Comparison of ENCODE assay signal across 2 cellular contexts in genomic region chr2:24018241-24018640, GRCh38.
TF ChIP-seq lines count a peak whose summit lies in the region.

No MANE protein-coding gene starts in this region.

TF ChIP-seq in GM23338, 12 proteins besides CTCF, POLR2A, EP300 and RAD21:
- TF ChIP-seq REST (IDR thresholded peaks at IDR 0.05; ENCODE audit: unreplicated experiment) (no peak), EZH2phosphoT487 (IDR thresholded peaks at IDR 0.05; ENCODE audit: unreplicated experiment) (no peak), EZH2 (IDR thresholded peaks at IDR 0.05; ENCODE audit: low read depth, unreplicated experiment) (no peak), ZNF114 (CRISPR knock-in tag; IDR thresholded peaks at IDR 0.05) (no peak), CREB1 (CRISPR knock-in tag; IDR thresholded peaks at IDR 0.05; ENCODE audit: low read depth) (no peak), JUNB (IDR thresholded peaks at IDR 0.05; ENCODE audit: unreplicated experiment) (no peak)
TF ChIP-seq in GM23338: peak in this region for 0.

TF ChIP-seq in IMR-90, 13 proteins besides CTCF, POLR2A, EP300 and RAD21:
- no peak for TF ChIP-seq RCOR1 (IDR thresholded peaks at IDR 0.05; ENCODE audit: insufficient replicate concordance, low read length)
- TF ChIP-seq NFE2L2 (IDR thresholded peaks at IDR 0.05; ENCODE audit: low read depth, low read length), result no peak
